In genomic region chr14:103401223-103402214, GRCh38 we compare ENCODE assay signal across 10 cellular contexts. TPM values are rescaled to one million over a fixed set of nuclear protein-coding genes. Genes with fewer than 3 reads are reported as not detected.
DNase-seq lines count a peak whose midpoint lies in the region; ATAC-seq, FAIRE-seq and TF ChIP-seq lines count a peak whose summit lies in the region.
"Had no signal": no experiment of that assay in that cellular context is flagged by ENCODE, and none has a peak within 500 bp of the region (broad histone marks: within the 10 kb centered on the region; RNA-seq: fewer than 3 reads in every experiment).

No MANE protein-coding gene starts in this region.

- H3K9ac ChIP-seq in SU-DHL-6 (ENCODE audit: low read length): no peak overlapping the region
- H3K9ac ChIP-seq in fibroblast of lung (ENCODE audit: insufficient read depth, low read length): no peak overlapping the region

- H3K27ac ChIP-seq in SU-DHL-6 (ENCODE audit: low read depth, low read length) (no peak overlapping the region), fibroblast of lung (ENCODE audit: insufficient read depth, low read length) (peak overlapping the region; percentile 8)

- intact Hi-C loops in sciatic nerve (cut with DNase I): no loop called here

- no peak for TF ChIP-seq CTCF in SU-DHL-6 (IDR thresholded peaks at IDR 0.05; ENCODE audit: insufficient read depth, low read length, poor library complexity, severe bottlenecking)
- no peak for TF ChIP-seq CTCF in fibroblast of lung (conservative IDR thresholded peaks at IDR 0.05 in 1 of 2, IDR thresholded peaks at IDR 0.05 in 1 of 2; ENCODE audit: low read depth in 1 of 2, low read length in 2 of 2)

- H3K9me3 ChIP-seq in SU-DHL-6 (ENCODE audit: insufficient read depth, low read length) (no peaks in the 10 kb centered on the region), fibroblast of lung (ENCODE audit: control insufficient read depth, insufficient read depth, low read depth, low read length) (no peaks in the 10 kb centered on the region)

- no peak overlapping the region for H3K4me3 ChIP-seq in SU-DHL-6 (ENCODE audit: insufficient read depth, low read length, poor library complexity, severe bottlenecking)
- H3K4me3 ChIP-seq in fibroblast of lung (replicated peaks in 1 of 4; ENCODE audit: control extremely low read depth in 1 of 4, insufficient read depth in 1 of 4, low read depth in 3 of 4, low read length in 4 of 4): no peak overlapping the region

- no peak overlapping the region for H2AFZ ChIP-seq in SU-DHL-6 (ENCODE audit: low read depth, low read length, severe bottlenecking)
- no peak overlapping the region for H2AFZ ChIP-seq in fibroblast of lung (ENCODE audit: low read length)

- FAIRE-seq in GM19239 (lab: Jason Lieb, UNC): peak; percentile 66

- H3K27me3 ChIP-seq in SU-DHL-6 (ENCODE audit: low read length) (no peaks in the 10 kb centered on the region), fibroblast of lung (ENCODE audit: control insufficient read depth, insufficient read depth, low read length) (no peaks in the 10 kb centered on the region)

- no peak for DNase-seq in GM19239 (ENCODE audit: insufficient read length, low spot score)
- DNase-seq in fibroblast of lung (ENCODE audit: low read depth in 2 of 2): peak; percentile 74 to 88
- DNase-seq in sciatic nerve (ENCODE audit: low spot score): no peak
- no peak for DNase-seq in NOMO-1 treated with dmso at 0.1 percent for 144 hours (lab: John Stamatoyannopoulos, UW; ENCODE audit: unreplicated experiment)
- DNase-seq in GOT3 (lab: John Stamatoyannopoulos, UW): no peak
- DNase-seq in SK-N-DZ (ENCODE audit: low spot score): no peak
- DNase-seq: left cardiac atrium, MM.1S had no signal

- H3K9me2 ChIP-seq in SU-DHL-6 (replicated peaks; ENCODE audit: insufficient read depth, low read length): no peaks in the 10 kb centered on the region

- peak; percentile 68 for ATAC-seq in sciatic nerve
- no peak for ATAC-seq in HG03045 (IDR thresholded peaks at IDR 0.05; ENCODE audit: unreplicated experiment)

- 0 out of 2 replicates have a peak, but pooled peaks cover 4% of the 10 kb centered on the region for H3F3A ChIP-seq in SU-DHL-6 (ENCODE audit: insufficient read depth)

- H3K36me3 ChIP-seq in SU-DHL-6 (ENCODE audit: low read length): peaks cover 2% of the 10 kb centered on the region; the same call in 1 of the 2 replicates
- no peaks in the 10 kb centered on the region for H3K36me3 ChIP-seq in fibroblast of lung (ENCODE audit: control insufficient read depth, insufficient read depth, low read length)

- H3K4me2 ChIP-seq in SU-DHL-6 (ENCODE audit: low read depth, low read length, poor library complexity, severe bottlenecking): peak overlapping the region; percentile 13
- H3K4me2 ChIP-seq in fibroblast of lung (ENCODE audit: extremely low read depth, insufficient read depth, low read length): peak overlapping the region; percentile 7

- peaks cover 23% of the 10 kb centered on the region for H3K4me1 ChIP-seq in fibroblast of lung (ENCODE audit: control insufficient read depth, extremely low read depth, insufficient read depth, low read length)

- H4K20me1 ChIP-seq in SU-DHL-6 (ENCODE audit: low read depth, low read length) (peaks cover 18% of the 10 kb centered on the region; the same call in 1 of the 2 replicates), fibroblast of lung (ENCODE audit: control insufficient read depth, extremely low read depth, insufficient read depth, low read length) (peaks cover 8% of the 10 kb centered on the region)

- H3K79me2 ChIP-seq in SU-DHL-6 (ENCODE audit: insufficient read depth, low read length) (peaks cover 86% of the 10 kb centered on the region), fibroblast of lung (ENCODE audit: control insufficient read depth, insufficient read depth, low read length) (peaks cover 90% of the 10 kb centered on the region)

RNA-seq across cellular contexts. Expression of gene MARK3, which starts 16.3 kb away (rescaled TPM):
- 93.7 and 119 TPM in 2 replicates for total RNA-seq in fibroblast of lung
- 76.0 and 76.7 TPM in 2 replicates for polyA plus RNA-seq in fibroblast of lung
- polyA plus RNA-seq in fibroblast of lung (2012): 54.7 and 58.7 TPM in 2 replicates
- polyA minus RNA-seq in fibroblast of lung (ENCODE audit: low replicate concordance): 42.1 and 43.5 TPM in 2 replicates
- total RNA-seq in sciatic nerve: 104 TPM
- 22.5 and 28.3 TPM in 2 replicates for polyA plus RNA-seq in SK-N-DZ (2014; cell fraction: cytosol; rRNA removed)
- 39.1 and 41.1 TPM in 2 replicates for polyA plus RNA-seq in SK-N-DZ (2014; cell fraction: nucleus; rRNA removed)

Comparison
In these comparisons a context has a peak if more than half of its experiments do, and no peak if none do; other contexts are left out.
1. DNase-seq: peak in fibroblast of lung (2 of 2); none in GM19239 (single experiment), sciatic nerve (single experiment), NOMO-1 treated with dmso at 0.1 percent for 144 hours (single experiment), GOT3 (single experiment) and SK-N-DZ (single experiment).